In genomic region chr10:32055478-32056135, GRCh38 we compare ENCODE assay signal across 8 cellular contexts. TPM values are rescaled to one million over a fixed set of nuclear protein-coding genes. Genes with fewer than 3 reads are reported as not detected.
A peak's percentile ranks its signal among the peaks of the same experiment; 100 is the strongest.
DNase-seq lines count a peak whose midpoint lies in the region; ATAC-seq and TF ChIP-seq lines count a peak whose summit lies in the region.

No MANE protein-coding gene starts in this region.

- no peaks in the 10 kb centered on the region for H3K27me3 ChIP-seq in kidney epithelial cell (ENCODE audit: control insufficient read depth, insufficient read depth, low read length)

- peak overlapping the region; percentile 98 for H3K4me3 Mint-ChIP-seq in central memory CD8-positive, alpha-beta T cell

- H3K4me3 ChIP-seq in NB4 (ENCODE audit: low read depth, low read length) (peak overlapping the region; percentile 93), WI38 (ENCODE audit: low read depth, low read length) (peak overlapping the region; percentile 70), kidney epithelial cell (ENCODE audit: low read depth, low read length) (peak overlapping the region; percentile 89)

- peak; percentile 44 for ATAC-seq in HG02588 (IDR thresholded peaks at IDR 0.05; ENCODE audit: unreplicated experiment)
- peak; percentile 60 for ATAC-seq in central memory CD8-positive, alpha-beta T cell (replicated peaks; ENCODE audit: extremely low read depth, poor library complexity, severe bottlenecking)

- no peak for TF ChIP-seq CTCF in NB4 (IDR thresholded peaks at IDR 0.05; ENCODE audit: low read depth, low read length)
- TF ChIP-seq CTCF in WI38 (IDR thresholded peaks at IDR 0.05; ENCODE audit: low read depth, low read length), result no peak
- peak; percentile 6 for TF ChIP-seq CTCF in kidney epithelial cell (IDR thresholded peaks at IDR 0.05; ENCODE audit: insufficient read depth, low read length, poor library complexity, severe bottlenecking)

- no peaks in the 10 kb centered on the region for H3K27me3 Mint-ChIP-seq in central memory CD8-positive, alpha-beta T cell

- no peak for TF ChIP-seq POLR2A in NB4 (IDR thresholded peaks at IDR 0.05; ENCODE audit: extremely low read depth, insufficient read length)

- H3K36me3 ChIP-seq in kidney epithelial cell (ENCODE audit: control insufficient read depth, insufficient read depth, low read length), result no peaks in the 10 kb centered on the region

- no peaks in the 10 kb centered on the region for H3K9me3 Mint-ChIP-seq in central memory CD8-positive, alpha-beta T cell

- H3K27ac Mint-ChIP-seq in central memory CD8-positive, alpha-beta T cell (ENCODE audit: low read depth), result peak overlapping the region; percentile 97

- peak; percentile 6 for DNase-seq in NCI-H2107 (lab: John Stamatoyannopoulos, UW)
- DNase-seq in NCI-H2107 treated with DMSO at 0.1 percent for 48 hours (lab: John Stamatoyannopoulos, UW; ENCODE audit: unreplicated experiment), result no peak
- DNase-seq in NB4 (ENCODE audit: low read depth), result peak; percentile 84
- DNase-seq in central memory CD8-positive, alpha-beta T cell (ENCODE audit: low spot score in 2 of 2), result peak in 1 of 2 donors; percentile 50
- DNase-seq in kidney epithelial cell (ENCODE audit: low read depth), result no peak
- DNase-seq in stimulated activated CD4-positive, alpha-beta T cell treated with anti-CD3 and anti-CD28 coated beads, Interleukin-15, amount 100 ng/mL, for 24 hours, result peak; percentile 68

- peaks cover 52% of the 10 kb centered on the region for H3K4me1 Mint-ChIP-seq in central memory CD8-positive, alpha-beta T cell

- peaks cover 17% of the 10 kb centered on the region for H3K36me3 Mint-ChIP-seq in central memory CD8-positive, alpha-beta T cell (ENCODE audit: insufficient read depth)

RNA-seq across cellular contexts. Expression of gene KIF5B, which starts 0.6 kb away (rescaled TPM):
- 147 and 149 TPM in 2 replicates for total RNA-seq in kidney epithelial cell

Comparison
In these comparisons a context has a peak if more than half of its experiments do, and no peak if none do; other contexts are left out.
1. DNase-seq: peak in NCI-H2107 (single experiment), NB4 (single experiment) and stimulated activated CD4-positive, alpha-beta T cell treated with anti-CD3 and anti-CD28 coated beads, Interleukin-15, amount 100 ng/mL, for 24 hours (single experiment); none in NCI-H2107 treated with DMSO at 0.1 percent for 48 hours (single experiment) and kidney epithelial cell (single experiment).
2. Peak in every context shown above with its lines, with median percentiles within 50 percentile points of each other: H3K4me3 ChIP-seq.